Comparison of ENCODE assay signal across 20 cellular contexts in genomic region chr11:96664108-96664507, GRCh38.
"Had no signal": no experiment of that assay in that cellular context is flagged by ENCODE, and none has a peak within 500 bp of the region (broad histone marks: within the 10 kb centered on the region; RNA-seq: fewer than 3 reads in every experiment).

No MANE protein-coding gene starts in this region.

- DNase-seq: activated CD4-positive, alpha-beta T cell treated with anti-CD3 and anti-CD28 coated beads for 4 hours; activated CD4-positive, alpha-beta T cell treated with anti-CD3 and anti-CD28 coated beads, Interleukin-2, amount 50 U/mL, for 4 hours; activated CD8-positive, alpha-beta memory T cell treated with anti-CD3 and anti-CD28 coated beads for 24 hours; activated effector memory CD4-positive, alpha-beta T cell treated with Interleukin-2 at 50 U/mL for 16 hours; activated naive CD4-positive, alpha-beta T cell treated with anti-CD3 and anti-CD28 coated beads for 36 hours; activated naive CD8-positive, alpha-beta T cell treated with anti-CD3 and anti-CD28 coated beads for 36 hours; cerebellar nuclear complex; colonic mucosa; effector memory CD4-positive, alpha-beta T cell; foreskin fibroblast; head of caudate nucleus; hippocampal formation; kidney; midbrain; naive thymus-derived CD4-positive, alpha-beta T cell; ovary; stimulated activated CD4-positive, alpha-beta T cell treated with anti-CD3 and anti-CD28 coated beads, Interleukin-12 subunit alpha, Interleukin-12 subunit beta, amount 100 ng/mL, for 4 hours; stimulated activated CD4-positive, alpha-beta T cell treated with anti-CD3 and anti-CD28 coated beads, Interleukin-4, amount 100 ng/mL, for 1 hour; trophoblast cell had no signal

- ATAC-seq: naive thymus-derived CD4-positive, alpha-beta T cell; sciatic nerve had no signal
